10 cellular contexts compared by ENCODE assay signal in genomic region chr14:73935666-73936065, GRCh38. TPM values are rescaled to one million over a fixed set of nuclear protein-coding genes. Genes with fewer than 3 reads are reported as not detected.
A peak's percentile ranks its signal among the peaks of the same experiment; 100 is the strongest.
DNase-seq lines count a peak whose midpoint lies in the region; ATAC-seq and TF ChIP-seq lines count a peak whose summit lies in the region.
"Had no signal": no experiment of that assay in that cellular context is flagged by ENCODE, and none has a peak within 500 bp of the region (broad histone marks: within the 10 kb centered on the region; RNA-seq: fewer than 3 reads in every experiment).

No MANE protein-coding gene starts in this region.

- H3K4me1 Mint-ChIP-seq in natural killer cell: no peaks in the 10 kb centered on the region

- H3K4me3 Mint-ChIP-seq in natural killer cell: no peak overlapping the region

- intact Hi-C loops in natural killer cell (cut with micrococcal nuclease): no loop called here

- DNase-seq in AG08396 (ENCODE audit: low spot score) (peak; percentile 24), H7 (peak; percentile 56), SK-MEL-5 (ENCODE audit: low read depth, low spot score) (peak; percentile 34), iPS-NIHi7 (ENCODE audit: extremely low spot score) (peak; percentile 33), NCI-H1048 (lab: John Stamatoyannopoulos, UW) (no peak), pons (ENCODE audit: low spot score) (no peak), natural killer cell (no peak), GM20000 (ENCODE audit: low spot score) (no peak)
- DNase-seq: GF-D8, lower lobe of right lung had no signal

- in situ Hi-C loops in SK-MEL-5 (cut with HindIII; ENCODE audit: low pct_unique_long_range_greater_than_20kb, low sequenced_read_pairs): no loop called here

- H3K27me3 ChIP-seq in H7 (ENCODE audit: control insufficient read depth, insufficient read depth, low read length): no peaks in the 10 kb centered on the region

- no peak for ATAC-seq in natural killer cell
- ATAC-seq: lower lobe of right lung had no signal

- H3K36me3 ChIP-seq in H7 (replicated peaks; ENCODE audit: control insufficient read depth, insufficient read depth, low read length): peaks cover 5% of the 10 kb centered on the region

- H3K27ac Mint-ChIP-seq in natural killer cell: no peak overlapping the region

- H3K27me3 Mint-ChIP-seq in natural killer cell (ENCODE audit: low read depth in 2 of 2): no peaks in the 10 kb centered on the region

- TF ChIP-seq CTCF in natural killer cell (IDR thresholded peaks at IDR 0.05) (no peak), GM20000 (IDR thresholded peaks at IDR 0.05; ENCODE audit: extremely low read depth, missing control alignments) (no peak)

- H3K9me3 Mint-ChIP-seq in natural killer cell: no peaks in the 10 kb centered on the region

- no peak overlapping the region for H3K4me3 ChIP-seq in H7 (ENCODE audit: insufficient read depth, low read depth, low read length)
- H3K4me3 ChIP-seq: lower lobe of right lung had no signal

- no peaks in the 10 kb centered on the region for H3K36me3 Mint-ChIP-seq in natural killer cell

RNA-seq across cellular contexts. Expression of gene FAM161B, which starts 14.2 kb away (rescaled TPM):
- 0.45 and 0.48 TPM in 2 replicates for total RNA-seq in H7 (2014; rRNA removed; shearing (Covaris generic))
- 0.75 and 1.1 TPM in 2 replicates for total RNA-seq in SK-MEL-5 (2014; rRNA removed; shearing (Covaris generic))
- 0.60 and 0.72 TPM in 2 replicates for polyA plus RNA-seq in SK-MEL-5 (2015; cell fraction: cytosol; rRNA removed)
- polyA plus RNA-seq in SK-MEL-5 (2015; cell fraction: nucleus; rRNA removed): 0.27 and 0.46 TPM in 2 replicates
- 1 to 10 TPM; 2.5 to 4.8 (median 3.1) TPM for total RNA-seq in natural killer cell

RNA-seq across cellular contexts. Expression of gene COQ6, which starts 14.4 kb away (rescaled TPM):
- 11.3 and 17.1 TPM in 2 replicates for total RNA-seq in H7 (2014; rRNA removed; shearing (Covaris generic))
- total RNA-seq in SK-MEL-5 (2014; rRNA removed; shearing (Covaris generic)): 22.9 and 39.0 TPM in 2 replicates
- 18.0 and 29.8 TPM in 2 replicates for polyA plus RNA-seq in SK-MEL-5 (2015; cell fraction: cytosol; rRNA removed)
- polyA plus RNA-seq in SK-MEL-5 (2015; cell fraction: nucleus; rRNA removed): 66.1 and 69.5 TPM in 2 replicates
- total RNA-seq in natural killer cell: 10 to 100 TPM; 20.8 to 24.0 (median 21.7) TPM

RNA-seq across cellular contexts. Expression of gene ZNF410, which starts 49.0 kb away (rescaled TPM):
- 27.2 and 31.0 TPM in 2 replicates for total RNA-seq in H7 (2014; rRNA removed; shearing (Covaris generic))
- total RNA-seq in SK-MEL-5 (2014; rRNA removed; shearing (Covaris generic)): 63.9 and 69.7 TPM in 2 replicates
- 26.9 and 41.8 TPM in 2 replicates for polyA plus RNA-seq in SK-MEL-5 (2015; cell fraction: cytosol; rRNA removed)
- 29.6 and 54.0 TPM in 2 replicates for polyA plus RNA-seq in SK-MEL-5 (2015; cell fraction: nucleus; rRNA removed)
- 100 to 1,000 TPM; 111 to 118 (median 113) TPM for total RNA-seq in natural killer cell

Comparison
In these comparisons a context has a peak if more than half of its experiments do, and no peak if none do; other contexts are left out.
1. DNase-seq: peak in AG08396 (single experiment), H7 (single experiment), SK-MEL-5 (single experiment) and iPS-NIHi7 (single experiment); none in NCI-H1048 (single experiment), pons (single experiment), natural killer cell (single experiment) and GM20000 (single experiment).